In the genomic region with DNA sequence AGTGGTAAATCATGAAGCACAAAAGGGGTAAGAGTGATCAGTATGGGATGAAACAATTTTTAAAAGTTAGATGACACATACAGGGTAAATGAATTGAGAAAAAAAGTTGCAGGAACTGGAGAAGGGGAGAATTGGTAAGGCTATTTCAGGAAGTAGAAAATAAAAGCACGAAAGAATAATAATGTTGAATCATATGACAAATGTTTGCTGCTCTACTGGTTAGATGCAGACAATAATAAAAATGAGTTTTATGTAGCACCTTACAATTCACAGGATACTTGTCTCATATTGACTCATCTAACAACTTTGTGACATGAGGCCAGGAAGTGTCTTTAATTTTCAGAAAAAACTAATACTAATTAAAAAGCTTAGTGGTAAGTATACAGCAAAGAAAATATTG, we compare ENCODE assay signal across 26 cellular contexts.
"Had no signal": no experiment of that assay in that cellular context is flagged by ENCODE, and none has a peak within 500 bp of the region (broad histone marks: within the 10 kb centered on the region; RNA-seq: fewer than 3 reads in every experiment).

No MANE protein-coding gene starts in this region.

- FAIRE-seq: keratinocyte had no signal

- H3K9me3 Mint-ChIP-seq: endodermal cell; stimulated activated naive CD8-positive, alpha-beta T cell treated with anti-CD3 and anti-CD28 coated beads, Interleukin-15, Interleukin-2, amounts not matched to agents 100 ng/mL and 50 ng/mL, for 24 hours had no signal

- DNase-seq: colonic mucosa; effector CD8-positive, alpha-beta T cell; endodermal cell; esophagus squamous epithelium; foreskin melanocyte; head of caudate nucleus; natural killer cell; right lobe of liver; small intestine; stimulated activated CD4-positive, alpha-beta T cell treated with anti-CD3 and anti-CD28 coated beads, Interleukin-15, amount 100 ng/mL, for 24 hours; stimulated activated CD4-positive, alpha-beta T cell treated with anti-CD3 and anti-CD28 coated beads, Interleukin-2, amount 100 ng/mL, for 48 hours; stimulated activated naive B cell treated with anti-CD40 and anti-IgM and Interleukin-4, amounts not matched to agents 10 μg/mL and 1 μg/mL and 100 μg/mL, for 72 hours; upper lobe of left lung; uterus had no signal

- H3K27me3 ChIP-seq: colonic mucosa, esophagus squamous epithelium, neutrophil, right lobe of liver, tibial nerve, upper lobe of left lung, uterus had no signal

- H3K4me1 Mint-ChIP-seq: natural killer cell, neural crest cell had no signal

- H3K27ac ChIP-seq: colonic mucosa, neutrophil, parathyroid adenoma, right lobe of liver, thoracic aorta, tibial nerve, upper lobe of left lung, uterus had no signal

- H3K4me1 ChIP-seq: colonic mucosa, esophagus squamous epithelium, parathyroid adenoma, right lobe of liver, upper lobe of left lung, uterus had no signal

- ATAC-seq: left lobe of liver; natural killer cell; right lobe of liver; stimulated activated naive B cell treated with anti-CD40 and anti-IgM and Interleukin-4, amounts not matched to agents 10 μg/mL and 1 μg/mL and 100 μg/mL, for 72 hours had no signal

- H3K27me3 Mint-ChIP-seq: dendritic cell treated with granulocyte-macrophage colony-stimulating factor and Interleukin-4, amounts not matched to agents 40 ng/mL and 50 ng/mL, for 4 days; progenitor cell of endocrine pancreas; stimulated activated naive CD8-positive, alpha-beta T cell treated with anti-CD3 and anti-CD28 coated beads, Interleukin-15, Interleukin-2, amounts not matched to agents 100 ng/mL and 50 ng/mL, for 24 hours had no signal

- H3K9me3 ChIP-seq: colonic mucosa, right lobe of liver, thoracic aorta, upper lobe of left lung, uterus had no signal

- H3K36me3 ChIP-seq: colonic mucosa, esophagus squamous epithelium, neutrophil, right lobe of liver, thoracic aorta, tibial nerve, upper lobe of left lung, uterus had no signal

- H3K9ac ChIP-seq: parathyroid adenoma had no signal

- H3K4me3 ChIP-seq: colonic mucosa, esophagus squamous epithelium, lung, right lobe of liver, thoracic aorta, tibial nerve, upper lobe of left lung, uterus had no signal

- H3K79me2 ChIP-seq: parathyroid adenoma had no signal

- H3K36me3 Mint-ChIP-seq: natural killer cell; stimulated activated naive B cell treated with anti-CD40 and anti-IgM and Interleukin-4, amounts not matched to agents 10 μg/mL and 1 μg/mL and 100 μg/mL, for 72 hours had no signal

- H3K27ac Mint-ChIP-seq: dendritic cell treated with granulocyte-macrophage colony-stimulating factor and Interleukin-4, amounts not matched to agents 40 ng/mL and 50 ng/mL, for 4 days; endodermal cell; memory B cell; natural killer cell; progenitor cell of endocrine pancreas; stimulated activated naive B cell treated with anti-CD40 and anti-IgM and Interleukin-4, amounts not matched to agents 10 μg/mL and 1 μg/mL and 100 μg/mL, for 72 hours; stimulated activated naive CD8-positive, alpha-beta T cell treated with anti-CD3 and anti-CD28 coated beads, Interleukin-15, Interleukin-2, amounts not matched to agents 100 ng/mL and 50 ng/mL, for 24 hours had no signal

- H3K4me3 Mint-ChIP-seq: dendritic cell treated with granulocyte-macrophage colony-stimulating factor and Interleukin-4, amounts not matched to agents 40 ng/mL and 50 ng/mL, for 4 days; endodermal cell; memory B cell; natural killer cell; neural crest cell; stimulated activated naive B cell treated with anti-CD40 and anti-IgM and Interleukin-4, amounts not matched to agents 10 μg/mL and 1 μg/mL and 100 μg/mL, for 72 hours; stimulated activated naive CD8-positive, alpha-beta T cell treated with anti-CD3 and anti-CD28 coated beads, Interleukin-15, Interleukin-2, amounts not matched to agents 100 ng/mL and 50 ng/mL, for 24 hours had no signal

- H2AFZ ChIP-seq: parathyroid adenoma had no signal
